In genomic region chr16:8594149-8594666, GRCh38 we compare ENCODE assay signal across 29 cellular contexts. TPM values are rescaled to one million over a fixed set of nuclear protein-coding genes. Genes with fewer than 3 reads are reported as not detected.
DNase-seq lines count a peak whose midpoint lies in the region; ATAC-seq and TF ChIP-seq lines count a peak whose summit lies in the region.
"Had no signal": no experiment of that assay in that cellular context is flagged by ENCODE, and none has a peak within 500 bp of the region (broad histone marks: within the 10 kb centered on the region; RNA-seq: fewer than 3 reads in every experiment).

No MANE protein-coding gene starts in this region.

- peaks cover 5% of the 10 kb centered on the region for H3K9me3 Mint-ChIP-seq in activated naive CD8-positive, alpha-beta T cell treated with anti-CD3 and anti-CD28 coated beads, Interleukin-2, amount 50 U/mL, for 24 hours
- H3K9me3 Mint-ChIP-seq: activated naive CD8-positive, alpha-beta T cell treated with anti-CD3 and anti-CD28 coated beads, Interleukin-2, amount 10 ng/mL, durations not matched to agents 7 days and 5 days; natural killer cell had no signal

- no peaks in the 10 kb centered on the region for H3K36me3 Mint-ChIP-seq in activated naive CD8-positive, alpha-beta T cell treated with anti-CD3 and anti-CD28 coated beads, Interleukin-2, amount 50 U/mL, for 24 hours (ENCODE audit: low read depth)
- H3K36me3 Mint-ChIP-seq: activated naive CD8-positive, alpha-beta T cell treated with anti-CD3 and anti-CD28 coated beads, Interleukin-2, amount 10 ng/mL, durations not matched to agents 7 days and 5 days; natural killer cell had no signal

- H3K4me2 ChIP-seq in Karpas-422 (ENCODE audit: low read depth, low read length, poor library complexity, severe bottlenecking) (no peak overlapping the region), OCI-LY7 (ENCODE audit: low read length) (no peak overlapping the region)
- H3K4me2 ChIP-seq: BLaER1, hepatocyte had no signal

- H3K27me3 ChIP-seq in Karpas-422 (ENCODE audit: low read length), result no peaks in the 10 kb centered on the region
- peaks cover 17% of the 10 kb centered on the region for H3K27me3 ChIP-seq in RWPE2 (ENCODE audit: insufficient read depth, poor library complexity, severe bottlenecking)

- no peak overlapping the region for H3K9ac ChIP-seq in Karpas-422 (ENCODE audit: low read length)
- H3K9ac ChIP-seq: BLaER1 had no signal

- no peak overlapping the region for H3K4me3 Mint-ChIP-seq in activated naive CD8-positive, alpha-beta T cell treated with anti-CD3 and anti-CD28 coated beads, Interleukin-2, amount 50 U/mL, for 24 hours
- H3K4me3 Mint-ChIP-seq: activated CD4-positive, alpha-beta memory T cell treated with anti-CD3 and anti-CD28 coated beads, Interleukin-2, amount 10 ng/mL, durations not matched to agents 7 days and 5 days; activated naive CD8-positive, alpha-beta T cell treated with anti-CD3 and anti-CD28 coated beads, Interleukin-2, amount 10 ng/mL, durations not matched to agents 7 days and 5 days; natural killer cell had no signal

- no peaks in the 10 kb centered on the region for H3K79me2 ChIP-seq in Karpas-422 (ENCODE audit: low read length)
- H3K79me2 ChIP-seq in OCI-LY7 (ENCODE audit: insufficient read depth, low read depth, low read length), result no peaks in the 10 kb centered on the region
- H3K79me2 ChIP-seq: hepatocyte had no signal

- no peak for TF ChIP-seq CTCF in RWPE2 (IDR thresholded peaks at IDR 0.05; ENCODE audit: poor library complexity, severe bottlenecking)
- no peak for TF ChIP-seq CTCF in GM10248 (IDR thresholded peaks at IDR 0.05; ENCODE audit: control extremely low read depth, extremely low read depth, low read depth, missing control alignments)
- TF ChIP-seq CTCF in OCI-LY7 (conservative IDR thresholded peaks at IDR 0.05; ENCODE audit: low read length), result no peak

- H3K9me2 ChIP-seq in Karpas-422 (replicated peaks; ENCODE audit: insufficient read depth, low read length) (no peaks in the 10 kb centered on the region), OCI-LY7 (ENCODE audit: insufficient read depth, low read length) (no peaks in the 10 kb centered on the region)

- DNase-seq in CD1c-positive myeloid dendritic cell (ENCODE audit: extremely low spot score) (peak; percentile 42), Karpas-422 (no peak), RWPE2 (ENCODE audit: low spot score) (no peak), epithelial cell of prostate (ENCODE audit: low read depth, low spot score) (peak; percentile 22), GM10248 (ENCODE audit: extremely low spot score) (no peak), OCI-LY7 (ENCODE audit: low spot score) (no peak)
- DNase-seq in activated naive CD8-positive, alpha-beta T cell treated with anti-CD3 and anti-CD28 coated beads, Interleukin-2, amount 50 U/mL, for 24 hours, result no peak
- DNase-seq: ACHN; activated CD4-positive, alpha-beta memory T cell treated with anti-CD3 and anti-CD28 coated beads, Interleukin-2, amount 10 ng/mL, durations not matched to agents 7 days and 5 days; activated naive CD8-positive, alpha-beta T cell treated with anti-CD3 and anti-CD28 coated beads, Interleukin-2, amount 10 ng/mL, durations not matched to agents 7 days and 5 days; cerebellar nuclear complex; DMS79 treated with DMSO at 0.1 percent for 48 hours; foreskin fibroblast; left ventricle myocardium inferior; natural killer cell; NCI-H1417 treated with DMSO at 0.1 percent for 48 hours; NCI-H2081 treated with DMSO at 0.1 percent for 48 hours; NCI-H510A; Right ventricle myocardium superior; stimulated activated CD4-positive, alpha-beta T cell treated with anti-CD3 and anti-CD28 coated beads, Interleukin-1b, Interleukin-23, amount 100 ng/mL, for 48 hours; T-helper 9 cell had no signal

- H3K4me3 ChIP-seq in Karpas-422 (ENCODE audit: low read length), result no peak overlapping the region
- no peak overlapping the region for H3K4me3 ChIP-seq in RWPE2 (ENCODE audit: severe bottlenecking)
- H3K4me3 ChIP-seq in OCI-LY7 (ENCODE audit: low read depth, low read length, poor library complexity, severe bottlenecking), result no peak overlapping the region
- H3K4me3 ChIP-seq: BLaER1, hepatocyte, left ventricle myocardium inferior, skin epidermis had no signal

- POLR2A ChIA-PET in GM10248 (lab: Yijun Ruan, JAX) (no interaction called here), OCI-LY7 (lab: Charles Lee) (no interaction called here)

- intact Hi-C loops in OCI-LY7 (cut with micrococcal nuclease; ENCODE audit: unreplicated experiment), result no loop called here

- peaks cover 8% of the 10 kb centered on the region for H3K27me3 Mint-ChIP-seq in activated naive CD8-positive, alpha-beta T cell treated with anti-CD3 and anti-CD28 coated beads, Interleukin-2, amount 50 U/mL, for 24 hours

- BruUV-seq in OCI-LY7 (replicated peaks; lab: Mats Ljungman, UMichigan), result no TSS peak

- H4K20me1 ChIP-seq in Karpas-422 (ENCODE audit: insufficient read depth, low read depth, low read length) (no peaks in the 10 kb centered on the region), OCI-LY7 (ENCODE audit: insufficient read depth, low read length) (no peaks in the 10 kb centered on the region)
- H4K20me1 ChIP-seq: BLaER1 had no signal

- no peaks in the 10 kb centered on the region for H3K4me1 Mint-ChIP-seq in activated naive CD8-positive, alpha-beta T cell treated with anti-CD3 and anti-CD28 coated beads, Interleukin-2, amount 50 U/mL, for 24 hours
- H3K4me1 Mint-ChIP-seq: activated CD4-positive, alpha-beta memory T cell treated with anti-CD3 and anti-CD28 coated beads, Interleukin-2, amount 10 ng/mL, durations not matched to agents 7 days and 5 days; activated naive CD8-positive, alpha-beta T cell treated with anti-CD3 and anti-CD28 coated beads, Interleukin-2, amount 10 ng/mL, durations not matched to agents 7 days and 5 days; natural killer cell had no signal

- H2AFZ ChIP-seq in Karpas-422 (ENCODE audit: low read length) (0 out of 2 replicates have a peak overlapping the region, but pooled peaks have one; percentile 11), OCI-LY7 (ENCODE audit: low read length) (no peak overlapping the region)
- H2AFZ ChIP-seq: hepatocyte had no signal

- H3K27ac ChIP-seq in Karpas-422 (ENCODE audit: low read length), result no peak overlapping the region
- H3K27ac ChIP-seq in RWPE2 (ENCODE audit: poor library complexity, severe bottlenecking), result peak overlapping the region; percentile 33
- H3K27ac ChIP-seq in epithelial cell of prostate, result peak overlapping the region; percentile 5
- no peak overlapping the region for H3K27ac ChIP-seq in OCI-LY7 (ENCODE audit: low read depth, low read length, poor library complexity, severe bottlenecking)
- H3K27ac ChIP-seq: BLaER1, hepatocyte, HL-60, left ventricle myocardium inferior, skin epidermis had no signal

- CTCF ChIA-PET in GM10248 (lab: Yijun Ruan, JAX) (no interaction called here), OCI-LY7 (lab: Charles Lee; ENCODE audit: unreplicated experiment) (no interaction called here)

- H3K36me3 ChIP-seq in Karpas-422 (ENCODE audit: insufficient read depth, low read length) (no peaks in the 10 kb centered on the region; the same call in 1 of the 2 replicates), RWPE2 (ENCODE audit: low read depth) (no peaks in the 10 kb centered on the region), OCI-LY7 (ENCODE audit: insufficient read depth, low read length) (no peaks in the 10 kb centered on the region)
- H3K36me3 ChIP-seq: BLaER1, left ventricle myocardium inferior had no signal

- H3K4me1 ChIP-seq in Karpas-422 (ENCODE audit: low read length) (no peaks in the 10 kb centered on the region), RWPE2 (ENCODE audit: insufficient read depth, poor library complexity, severe bottlenecking) (peaks cover 11% of the 10 kb centered on the region), OCI-LY7 (ENCODE audit: insufficient read depth, low read length, poor library complexity, severe bottlenecking) (no peaks in the 10 kb centered on the region)
- H3K4me1 ChIP-seq: BLaER1 had no signal

- peaks cover 9% of the 10 kb centered on the region for H3K9me3 ChIP-seq in Karpas-422 (ENCODE audit: low read length)
- peaks cover 7% of the 10 kb centered on the region for H3K9me3 ChIP-seq in RWPE2 (ENCODE audit: severe bottlenecking)
- no peaks in the 10 kb centered on the region for H3K9me3 ChIP-seq in OCI-LY7 (ENCODE audit: low read length)

- H3K27ac Mint-ChIP-seq in activated naive CD8-positive, alpha-beta T cell treated with anti-CD3 and anti-CD28 coated beads, Interleukin-2, amount 50 U/mL, for 24 hours, result no peak overlapping the region
- H3K27ac Mint-ChIP-seq: activated CD4-positive, alpha-beta memory T cell treated with anti-CD3 and anti-CD28 coated beads, Interleukin-2, amount 10 ng/mL, durations not matched to agents 7 days and 5 days; activated naive CD8-positive, alpha-beta T cell treated with anti-CD3 and anti-CD28 coated beads, Interleukin-2, amount 10 ng/mL, durations not matched to agents 7 days and 5 days; natural killer cell had no signal

- ATAC-seq in RWPE2 (ENCODE audit: low read depth) (peak; percentile 81), HG03039 (IDR thresholded peaks at IDR 0.05; ENCODE audit: unreplicated experiment) (no peak)
- no peak for ATAC-seq in activated naive CD8-positive, alpha-beta T cell treated with anti-CD3 and anti-CD28 coated beads, Interleukin-2, amount 50 U/mL, for 24 hours
- ATAC-seq: natural killer cell had no signal

RNA-seq across cellular contexts. Expression of gene TMEM114, which starts 3.9 kb away (rescaled TPM):
- not detected in 2 replicates for total RNA-seq in Karpas-422 (2014; rRNA removed; shearing (Covaris generic); ENCODE audit: low replicate concordance)
- total RNA-seq in OCI-LY7 (2014; rRNA removed; shearing (Covaris generic)), result not detected in 2 replicates
- not detected in 2 replicates for total RNA-seq in OCI-LY7 (2022)
- total RNA-seq: activated CD4-positive, alpha-beta memory T cell treated with anti-CD3 and anti-CD28 coated beads, Interleukin-2, amount 10 ng/mL, durations not matched to agents 7 days and 5 days; activated naive CD8-positive, alpha-beta T cell treated with anti-CD3 and anti-CD28 coated beads, Interleukin-2, amount 10 ng/mL, durations not matched to agents 7 days and 5 days; epithelial cell of proximal tubule; hepatocyte; left ventricle myocardium inferior; natural killer cell; osteoblast; Right ventricle myocardium superior; urinary bladder had no signal

RNA-seq across cellular contexts. Expression of gene METTL22, which starts 27.3 kb away (rescaled TPM):
- 42.5 and 48.9 TPM in 2 replicates for total RNA-seq in Karpas-422 (2014; rRNA removed; shearing (Covaris generic); ENCODE audit: low replicate concordance)
- 17.7 and 22.4 TPM in 2 replicates for total RNA-seq in OCI-LY7 (2014; rRNA removed; shearing (Covaris generic))
- 55.0 and 55.2 TPM in 2 replicates for total RNA-seq in OCI-LY7 (2022)

Comparison
In these comparisons a context has a peak if more than half of its experiments do, and no peak if none do; other contexts are left out.
1. DNase-seq: peak in CD1c-positive myeloid dendritic cell (single experiment) and epithelial cell of prostate (single experiment); none in Karpas-422 (single experiment), RWPE2 (single experiment), activated naive CD8-positive, alpha-beta T cell treated with anti-CD3 and anti-CD28 coated beads, Interleukin-2, amount 50 U/mL, for 24 hours (single experiment), GM10248 (single experiment) and OCI-LY7 (single experiment).
2. H3K27ac ChIP-seq: peak in RWPE2 (single experiment) and epithelial cell of prostate (single experiment); none in Karpas-422 (single experiment) and OCI-LY7 (single experiment).